In genomic region chr4:122775039-122775438, GRCh38 we compare ENCODE assay signal across 16 cellular contexts. TPM values are rescaled to one million over a fixed set of nuclear protein-coding genes. Genes with fewer than 3 reads are reported as not detected.
A peak's percentile ranks its signal among the peaks of the same experiment; 100 is the strongest.
DNase-seq lines count a peak whose midpoint lies in the region; ATAC-seq and TF ChIP-seq lines count a peak whose summit lies in the region.
"Had no signal": no experiment of that assay in that cellular context is flagged by ENCODE, and none has a peak within 500 bp of the region (broad histone marks: within the 10 kb centered on the region; RNA-seq: fewer than 3 reads in every experiment).

No MANE protein-coding gene starts in this region.

- no TSS peak for BruUV-seq in MCF 10A (replicated peaks; lab: Mats Ljungman, UMichigan)

- no peak for ATAC-seq in GM18520 (IDR thresholded peaks at IDR 0.05; ENCODE audit: unreplicated experiment)

- POLR2A ChIA-PET in MCF 10A (lab: Yijun Ruan, JAX), result interaction anchor here (2.2 kb wide), 1 partner anchor 10 kb away, joined by 10 read pairs; no protein-coding TSS in a partner anchor

- no peak for TF ChIP-seq CTCF in MCF 10A (IDR thresholded peaks at IDR 0.05; ENCODE audit: unreplicated experiment)
- no peak for TF ChIP-seq CTCF in breast epithelium (IDR thresholded peaks at IDR 0.05)

- no peak overlapping the region for H3K4me3 Mint-ChIP-seq in MCF 10A (ENCODE audit: unreplicated experiment)
- H3K4me3 Mint-ChIP-seq: CD4-positive, alpha-beta T cell had no signal

- no peaks in the 10 kb centered on the region for H3K27me3 Mint-ChIP-seq in MCF 10A (ENCODE audit: insufficient read depth, unreplicated experiment)
- H3K27me3 Mint-ChIP-seq: CD4-positive, alpha-beta T cell had no signal

- H3K27ac ChIP-seq in breast epithelium, result no peak overlapping the region
- H3K27ac ChIP-seq: 22Rv1, C4-2B had no signal

- H3K9me3 Mint-ChIP-seq in MCF 10A (ENCODE audit: unreplicated experiment), result no peaks in the 10 kb centered on the region
- H3K9me3 Mint-ChIP-seq: CD4-positive, alpha-beta T cell had no signal

- CTCF ChIA-PET in MCF 10A (lab: Yijun Ruan, JAX), result interaction anchor here (0.7 kb wide), 1 partner anchor 139 kb away, joined by 3 read pairs; no protein-coding TSS in a partner anchor

- intact Hi-C loops in MCF 10A (cut with micrococcal nuclease), result no loop called here
- intact Hi-C loops in breast epithelium (cut with DNase I; ENCODE audit: low total_unique reads), result no loop called here

- peaks cover 0 to 4% of the 10 kb centered on the region in 2 donors for H3K4me1 ChIP-seq in breast epithelium
- H3K4me1 ChIP-seq: Caco-2 had no signal

- no peak for TF ChIP-seq POLR2A in breast epithelium (IDR thresholded peaks at IDR 0.05)

- peaks cover 43% of the 10 kb centered on the region for H3K4me1 Mint-ChIP-seq in MCF 10A (ENCODE audit: insufficient read depth, unreplicated experiment)

- no peak for DNase-seq in MCF 10A (ENCODE audit: unreplicated experiment)
- DNase-seq in breast epithelium (ENCODE audit: low spot score in 2 of 2), result no peak
- DNase-seq in dermis microvascular lymphatic vessel endothelial cell (ENCODE audit: low read depth in 2 of 2), result peak; percentile 10 to 90
- peak; percentile 30 to 39 for DNase-seq in lung microvascular endothelial cell (ENCODE audit: low read depth in 2 of 2)
- no peak for DNase-seq in epidermal melanocyte (ENCODE audit: insufficient read length, low spot score)
- DNase-seq in HuH-7.5 (ENCODE audit: low spot score), result no peak
- DNase-seq: AML-193; Caco-2; CD4-positive, alpha-beta T cell; KBM-7 had no signal

- H3K4me3 ChIP-seq in breast epithelium, result no peak overlapping the region
- H3K4me3 ChIP-seq: A549, HAP-1 had no signal

- H3K36me3 ChIP-seq in breast epithelium, result no peaks in the 10 kb centered on the region
- H3K36me3 ChIP-seq: HAP-1 had no signal

- H3K9me3 ChIP-seq in breast epithelium, result no peaks in the 10 kb centered on the region
- H3K9me3 ChIP-seq: A549, Caco-2, HAP-1 had no signal

- peak overlapping the region; percentile 86 for H3K27ac Mint-ChIP-seq in MCF 10A (ENCODE audit: low read depth, unreplicated experiment)
- H3K27ac Mint-ChIP-seq: CD4-positive, alpha-beta T cell had no signal

- H3K36me3 Mint-ChIP-seq in MCF 10A (ENCODE audit: insufficient read depth, unreplicated experiment), result no peaks in the 10 kb centered on the region

- no peaks in the 10 kb centered on the region for H3K27me3 ChIP-seq in breast epithelium

RNA-seq across cellular contexts. Expression of gene BBS12, which starts 42.5 kb away (rescaled TPM):
- total RNA-seq in MCF 10A (2022) (4.7 and 8.3 TPM in 2 replicates), breast epithelium (10 to 100 TPM in 1 of 3 donors, 1 to 10 TPM in 2; 2.7 to 15.2 (median 5.6) TPM), dermis microvascular lymphatic vessel endothelial cell (4.3 and 4.4 TPM in 2 replicates), lung microvascular endothelial cell (4.1 and 4.4 TPM in 2 replicates)

RNA-seq across cellular contexts. Expression of gene FGF2, which starts 51.6 kb away (rescaled TPM):
- total RNA-seq in MCF 10A (2022) (132 and 134 TPM in 2 replicates), breast epithelium (10 to 100 TPM; 21.6 to 53.6 (median 33.0) TPM), dermis microvascular lymphatic vessel endothelial cell (7.0 and 10.3 TPM in 2 replicates), lung microvascular endothelial cell (6.0 and 7.6 TPM in 2 replicates)
- total RNA-seq: CD4-positive, alpha-beta T cell; HT-29 had no signal

Comparison
In these comparisons a context has a peak if more than half of its experiments do, and no peak if none do; other contexts are left out.
1. DNase-seq: peak in dermis microvascular lymphatic vessel endothelial cell (2 of 2) and lung microvascular endothelial cell (2 of 2); none in MCF 10A (single experiment), breast epithelium (0 of 2), epidermal melanocyte (single experiment) and HuH-7.5 (single experiment).